Comparison of ENCODE assay signal across 10 cellular contexts in the genomic region with DNA sequence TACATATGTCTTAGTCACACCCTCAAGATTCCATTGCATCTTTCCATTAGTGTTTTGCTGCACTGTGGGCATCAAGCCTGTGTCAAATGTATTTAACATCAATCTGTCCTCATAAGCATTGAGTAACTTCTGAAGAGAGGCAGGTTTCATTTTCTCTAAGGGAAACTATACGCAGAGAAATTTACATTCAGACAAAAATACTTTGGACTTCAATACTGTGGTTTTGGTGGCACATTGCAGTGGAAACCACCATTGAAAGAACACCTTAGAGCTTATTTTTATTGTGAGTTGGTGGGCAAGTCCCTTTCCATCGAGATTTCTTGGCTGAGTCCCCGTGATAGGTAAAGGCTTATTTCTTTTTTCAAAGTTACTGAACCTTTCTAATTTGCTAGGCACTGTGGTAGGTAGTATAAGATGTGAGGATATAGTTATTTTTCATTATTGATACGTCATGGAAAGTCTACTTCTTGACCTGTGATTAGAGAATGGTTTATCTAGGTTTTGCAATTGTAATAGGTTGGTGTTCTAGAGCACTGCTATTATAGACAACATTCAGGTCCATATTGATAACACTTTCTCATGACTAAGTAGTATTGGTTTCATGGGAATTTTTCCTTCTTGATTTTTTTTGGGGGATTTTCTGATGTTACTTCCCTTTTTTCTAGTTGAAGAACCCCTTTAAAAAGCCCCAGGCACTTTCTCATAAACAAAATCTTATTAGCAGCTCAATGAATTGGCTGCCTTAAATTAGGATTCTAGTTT.
A peak's percentile ranks its signal among the peaks of the same experiment; 100 is the strongest.
DNase-seq lines count a peak whose midpoint lies in the region; ATAC-seq, FAIRE-seq and TF ChIP-seq lines count a peak whose summit lies in the region.
"Had no signal": no experiment of that assay in that cellular context is flagged by ENCODE, and none has a peak within 500 bp of the region (broad histone marks: within the 10 kb centered on the region; RNA-seq: fewer than 3 reads in every experiment).

No MANE protein-coding gene starts in this region.

- ATAC-seq in activated T-cell treated with anti-CD3 and anti-CD28 coated beads, Interleukin-2, amount 50 U/mL, for 72 hours (replicated peaks in 1 of 2), result peak; percentile 92 to 93
- ATAC-seq in GM21717 (IDR thresholded peaks at IDR 0.05; ENCODE audit: unreplicated experiment) (peak; percentile 89), HG03457 (IDR thresholded peaks at IDR 0.05; ENCODE audit: unreplicated experiment) (peak; percentile 88)

- TF ChIP-seq CTCF in Calu3 (IDR thresholded peaks at IDR 0.05; ENCODE audit: unreplicated experiment) (no peak), D721Med (IDR thresholded peaks at IDR 0.05; ENCODE audit: insufficient read depth, missing control alignments) (no peak)

- no TSS peak for BruUV-seq in Calu3 (replicated peaks; lab: Mats Ljungman, UMichigan)

- intact Hi-C loops in Calu3 (cut with micrococcal nuclease; ENCODE audit: unreplicated experiment), result loop anchor here (10.0 kb wide), 2 partner anchors 834 to 1584 kb away; no protein-coding TSS in a partner anchor

- peak; percentile 15 to 35 for DNase-seq in activated T-cell treated with anti-CD3 and anti-CD28 coated beads, Interleukin-2, amount 50 U/mL, for 72 hours
- DNase-seq in activated T-cell treated with anti-CD3 and anti-CD28 coated beads, Interleukin-2, amount 50 U/mL, for 1 hour, result no peak
- peak; percentile 2 for DNase-seq in non-pigmented ciliary epithelial cell (ENCODE audit: low read depth)
- DNase-seq in Calu3, result no peak
- no peak for DNase-seq in D721Med (ENCODE audit: insufficient read length, low spot score)
- no peak for DNase-seq in GM19238 (ENCODE audit: insufficient read length, low spot score)
- DNase-seq: activated naive CD4-positive, alpha-beta T cell treated with anti-CD3 and anti-CD28 coated beads, Interleukin-2, amount 10 ng/mL, durations not matched to agents 7 days and 5 days; BE2C had no signal

- H3K4me3 Mint-ChIP-seq in activated T-cell treated with anti-CD3 and anti-CD28 coated beads, Interleukin-2, amount 50 U/mL, for 72 hours, result peak overlapping the region; percentile 7 to 32
- no peak overlapping the region for H3K4me3 Mint-ChIP-seq in Calu3 (ENCODE audit: low read depth, unreplicated experiment)
- H3K4me3 Mint-ChIP-seq: activated naive CD4-positive, alpha-beta T cell treated with anti-CD3 and anti-CD28 coated beads, Interleukin-2, amount 10 ng/mL, durations not matched to agents 7 days and 5 days had no signal

- CTCF ChIA-PET in Calu3 (lab: Charles Lee), result no interaction called here

- no peak for FAIRE-seq in D721Med (lab: Jason Lieb, UNC)

- peaks cover 26% of the 10 kb centered on the region for H3K4me1 Mint-ChIP-seq in activated T-cell treated with anti-CD3 and anti-CD28 coated beads, Interleukin-2, amount 50 U/mL, for 72 hours (ENCODE audit: low read depth)
- H3K4me1 Mint-ChIP-seq in Calu3 (ENCODE audit: low read depth, unreplicated experiment), result no peaks in the 10 kb centered on the region

- H3K27ac Mint-ChIP-seq in activated T-cell treated with anti-CD3 and anti-CD28 coated beads, Interleukin-2, amount 50 U/mL, for 72 hours, result no peak overlapping the region
- no peak overlapping the region for H3K27ac Mint-ChIP-seq in Calu3 (ENCODE audit: unreplicated experiment)
- H3K27ac Mint-ChIP-seq: activated naive CD4-positive, alpha-beta T cell treated with anti-CD3 and anti-CD28 coated beads, Interleukin-2, amount 10 ng/mL, durations not matched to agents 7 days and 5 days had no signal

- H3K27me3 Mint-ChIP-seq in activated T-cell treated with anti-CD3 and anti-CD28 coated beads, Interleukin-2, amount 50 U/mL, for 72 hours (ENCODE audit: low read depth), result peaks cover 30% of the 10 kb centered on the region
- H3K27me3 Mint-ChIP-seq in Calu3 (ENCODE audit: unreplicated experiment), result peaks cover 14% of the 10 kb centered on the region
- H3K27me3 Mint-ChIP-seq: activated naive CD4-positive, alpha-beta T cell treated with anti-CD3 and anti-CD28 coated beads, Interleukin-2, amount 10 ng/mL, durations not matched to agents 7 days and 5 days had no signal

- H3K9me3 Mint-ChIP-seq in activated T-cell treated with anti-CD3 and anti-CD28 coated beads, Interleukin-2, amount 50 U/mL, for 72 hours, result no peaks in the 10 kb centered on the region
- no peaks in the 10 kb centered on the region for H3K9me3 Mint-ChIP-seq in Calu3 (ENCODE audit: low read depth, unreplicated experiment)
- H3K9me3 Mint-ChIP-seq: activated naive CD4-positive, alpha-beta T cell treated with anti-CD3 and anti-CD28 coated beads, Interleukin-2, amount 10 ng/mL, durations not matched to agents 7 days and 5 days had no signal

- no peaks in the 10 kb centered on the region for H3K36me3 Mint-ChIP-seq in activated T-cell treated with anti-CD3 and anti-CD28 coated beads, Interleukin-2, amount 50 U/mL, for 72 hours (ENCODE audit: insufficient read depth in 2 of 2)
- H3K36me3 Mint-ChIP-seq in Calu3 (ENCODE audit: insufficient read depth, unreplicated experiment), result no peaks in the 10 kb centered on the region
- H3K36me3 Mint-ChIP-seq: activated naive CD4-positive, alpha-beta T cell treated with anti-CD3 and anti-CD28 coated beads, Interleukin-2, amount 10 ng/mL, durations not matched to agents 7 days and 5 days had no signal

Comparison
In these comparisons a context has a peak if more than half of its experiments do, and no peak if none do; other contexts are left out.
1. DNase-seq: peak in activated T-cell treated with anti-CD3 and anti-CD28 coated beads, Interleukin-2, amount 50 U/mL, for 72 hours (2 of 2) and non-pigmented ciliary epithelial cell (single experiment); none in activated T-cell treated with anti-CD3 and anti-CD28 coated beads, Interleukin-2, amount 50 U/mL, for 1 hour (single experiment), Calu3 (single experiment), D721Med (single experiment) and GM19238 (single experiment).
2. Peak in every context shown above with its lines, with median percentiles within 50 percentile points of each other: ATAC-seq.